In the genomic region with DNA sequence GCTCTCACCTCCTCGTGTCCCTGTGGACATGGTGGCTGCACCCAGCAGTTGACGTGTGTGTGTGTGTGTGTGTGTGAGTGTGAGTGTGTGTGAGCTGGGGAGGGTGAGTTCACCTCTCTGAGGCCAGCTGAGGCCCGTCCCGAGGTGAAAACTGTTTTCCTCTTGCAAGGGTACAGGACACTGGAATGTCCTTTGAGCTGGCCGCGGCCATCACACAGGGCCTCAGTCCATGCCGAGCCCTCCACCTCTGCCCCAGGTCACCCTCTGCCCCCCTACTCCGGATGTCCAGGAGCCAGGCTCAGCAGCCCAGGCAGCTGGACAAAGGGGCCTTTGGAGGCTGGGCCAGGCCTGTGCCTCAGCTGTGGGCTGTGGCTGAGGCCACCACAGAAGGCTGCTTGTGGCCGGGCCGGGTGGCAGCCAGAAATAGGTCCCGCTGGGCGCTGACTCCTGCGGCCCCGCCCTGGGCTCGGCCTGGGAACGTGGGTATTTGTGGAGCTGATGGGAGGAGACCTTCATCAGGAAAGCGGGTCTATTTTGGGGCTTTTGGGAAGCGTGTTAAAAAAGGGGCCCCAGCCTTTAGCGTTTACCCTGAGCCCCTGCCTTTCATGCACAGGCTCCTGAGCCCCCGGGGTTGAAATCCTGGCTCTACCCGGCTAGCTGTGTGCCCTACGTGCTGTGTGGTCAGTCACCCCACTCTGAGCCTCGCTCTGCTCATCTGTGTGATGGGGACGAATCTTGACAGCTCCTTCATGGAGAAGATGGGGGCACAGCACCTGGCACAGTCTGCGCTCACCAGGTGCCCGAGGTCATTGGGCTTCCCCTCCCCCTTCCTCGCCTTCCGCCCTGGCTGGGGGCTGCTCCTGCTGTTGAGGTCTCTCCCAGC, we compare ENCODE assay signal across 14 cellular contexts.
DNase-seq lines count a peak whose midpoint lies in the region; ATAC-seq and TF ChIP-seq lines count a peak whose summit lies in the region.
"Had no signal": no experiment of that assay in that cellular context is flagged by ENCODE, and none has a peak within 500 bp of the region (broad histone marks: within the 10 kb centered on the region; RNA-seq: fewer than 3 reads in every experiment).

No MANE protein-coding gene starts in this region.

- no peak for TF ChIP-seq POLR2A in transverse colon (IDR thresholded peaks at IDR 0.05)

- H3K36me3 Mint-ChIP-seq in neural crest cell (ENCODE audit: low read depth) = no peaks in the 10 kb centered on the region
- H3K36me3 Mint-ChIP-seq: CD14-positive monocyte had no signal

- H3K9me3 Mint-ChIP-seq in neural crest cell = peaks cover 4% of the 10 kb centered on the region
- H3K9me3 Mint-ChIP-seq: activated T-helper 2 cell treated with anti-CD3 and anti-CD28 coated beads, Interferon-gamma antibody, Interleukin-2, Interleukin-4, amounts not matched to agents 10 μg/mL and 5 μg/mL and 100 μg/mL, durations not matched to agents 14 hours and 24 hours and 36 hours; stimulated activated naive CD8-positive, alpha-beta T cell treated with anti-CD3 and anti-CD28 coated beads, Interleukin-15, amount 100 ng/mL, for 72 hours had no signal

- H3K9me3 ChIP-seq in thoracic aorta = no peaks in the 10 kb centered on the region
- H3K9me3 ChIP-seq in transverse colon = no peaks in the 10 kb centered on the region

- ATAC-seq in thoracic aorta (ENCODE audit: insufficient number of reproducible peaks, low FRiP score, low read depth) (peak; percentile 52), omental fat pad (ENCODE audit: low FRiP score) (no peak), GM19452 (IDR thresholded peaks at IDR 0.05; ENCODE audit: unreplicated experiment) (no peak)
- ATAC-seq: stimulated activated naive CD8-positive, alpha-beta T cell treated with anti-CD3 and anti-CD28 coated beads, Interleukin-15, amount 100 ng/mL, for 72 hours had no signal

- H3K4me3 ChIP-seq in thoracic aorta (peak overlapping the region; percentile 65), transverse colon (no peak overlapping the region)

- TF ChIP-seq CTCF in neural crest cell (conservative IDR thresholded peaks at IDR 0.05) = no peak
- TF ChIP-seq CTCF in thoracic aorta (IDR thresholded peaks at IDR 0.05) = no peak
- TF ChIP-seq CTCF in transverse colon (IDR thresholded peaks at IDR 0.05) = no peak
- no peak for TF ChIP-seq CTCF in omental fat pad (IDR thresholded peaks at IDR 0.05)

- H3K4me1 ChIP-seq in thoracic aorta (ENCODE audit: control insufficient read depth in 1 of 2, low read depth in 2 of 2) (peaks cover 17 to 38% of the 10 kb centered on the region in 2 donors), transverse colon (peaks cover 0 to 8% (median 3%) of the 10 kb centered on the region in 4 donors)

- intact Hi-C loops in cardiac septum (cut with DNase I) (loop anchor here (1.0 to 5.0 kb wide), 4 partner anchors 36 to 229 kb away; no protein-coding TSS in a partner anchor), transverse colon (cut with DNase I; ENCODE audit: low total_unique reads) (no loop called here)

- H3K27me3 ChIP-seq in thoracic aorta (replicated peaks; ENCODE audit: insufficient read depth) (no peaks in the 10 kb centered on the region), transverse colon (peaks cover 20% of the 10 kb centered on the region)

- H3K36me3 ChIP-seq in thoracic aorta (no peaks in the 10 kb centered on the region), transverse colon (no peaks in the 10 kb centered on the region)

- peaks cover 52% of the 10 kb centered on the region for H3K4me1 Mint-ChIP-seq in neural crest cell

- H3K27ac Mint-ChIP-seq in neural crest cell (ENCODE audit: unreplicated experiment) = peak overlapping the region; percentile 84
- H3K27ac Mint-ChIP-seq: activated T-helper 2 cell treated with anti-CD3 and anti-CD28 coated beads, Interferon-gamma antibody, Interleukin-2, Interleukin-4, amounts not matched to agents 10 μg/mL and 5 μg/mL and 100 μg/mL, durations not matched to agents 14 hours and 24 hours and 36 hours; CD14-positive monocyte; stimulated activated naive CD8-positive, alpha-beta T cell treated with anti-CD3 and anti-CD28 coated beads, Interleukin-15, amount 100 ng/mL, for 72 hours had no signal

- no peaks in the 10 kb centered on the region for H3K27me3 Mint-ChIP-seq in neural crest cell (ENCODE audit: low read depth)
- H3K27me3 Mint-ChIP-seq: stimulated activated naive CD8-positive, alpha-beta T cell treated with anti-CD3 and anti-CD28 coated beads, Interleukin-15, amount 100 ng/mL, for 72 hours had no signal

- H3K27ac ChIP-seq in angular gyrus (ENCODE audit: low read depth, low read length) (peak overlapping the region; percentile 93), thoracic aorta (peak overlapping the region; percentile 59 to 75), transverse colon (peak overlapping the region in 1 of 4 donors; percentile 26)

- 65% methylated on average over 28 of the region's 28 CpGs; no CpG with 5 or more reads in 1 of the 2 donors for WGBS in transverse colon (ENCODE audit: low coverage in 1 of 2), 2 donors

- no peak overlapping the region for H3K4me3 Mint-ChIP-seq in neural crest cell
- H3K4me3 Mint-ChIP-seq: CD14-positive monocyte; stimulated activated naive CD8-positive, alpha-beta T cell treated with anti-CD3 and anti-CD28 coated beads, Interleukin-15, amount 100 ng/mL, for 72 hours had no signal

- in situ Hi-C loops in transverse colon (cut with MboI; ENCODE audit: low pct_ligation_motif_present in 1 of 4, low pct_unique_long_range_greater_than_20kb in 1 of 4, low sequenced_read_pairs in 3 of 4) = no loop called here

- no peak for TF ChIP-seq EP300 in transverse colon (IDR thresholded peaks at IDR 0.05; ENCODE audit: low read depth)

- DNase-seq in cardiac septum (ENCODE audit: low spot score) (peak; percentile 84), neural crest cell (ENCODE audit: low read depth, low spot score) (peak; percentile 53), thoracic aorta (ENCODE audit: low spot score) (no peak), NCI-H2107 treated with DMSO at 0.1 percent for 48 hours (lab: John Stamatoyannopoulos, UW; ENCODE audit: unreplicated experiment) (no peak), transverse colon (no peak), omental fat pad (ENCODE audit: low spot score) (no peak)
- DNase-seq: activated CD4-positive, alpha-beta T cell treated with anti-CD3 and anti-CD28 coated beads, Interleukin-2, amount 50 U/mL, for 4 hours; central memory CD4-positive, alpha-beta T cell; NCI-H1092; stimulated activated naive CD8-positive, alpha-beta T cell treated with anti-CD3 and anti-CD28 coated beads, Interleukin-15, amount 100 ng/mL, for 72 hours had no signal

Comparison
In these comparisons a context has a peak if more than half of its experiments do, and no peak if none do; other contexts are left out.
1. DNase-seq: peak in cardiac septum (single experiment) and neural crest cell (single experiment); none in thoracic aorta (single experiment), NCI-H2107 treated with DMSO at 0.1 percent for 48 hours (single experiment), transverse colon (single experiment) and omental fat pad (single experiment).